ENCODE assay signal across 8 cellular contexts in genomic region chr19:9324584-9324962, GRCh38. TPM values are rescaled to one million over a fixed set of nuclear protein-coding genes. Genes with fewer than 3 reads are reported as not detected.
DNase-seq lines count a peak whose midpoint lies in the region; ATAC-seq and TF ChIP-seq lines count a peak whose summit lies in the region.

No MANE protein-coding gene starts in this region.

- H3K36me3 Mint-ChIP-seq in natural killer cell: peaks cover 6% of the 10 kb centered on the region

- peaks cover 6% of the 10 kb centered on the region for H3K9me3 ChIP-seq in BE2C
- no peaks in the 10 kb centered on the region for H3K9me3 ChIP-seq in Loucy (ENCODE audit: insufficient read depth, low read depth, low read length)

- no peaks in the 10 kb centered on the region for H3K27me3 Mint-ChIP-seq in natural killer cell (ENCODE audit: low read depth in 2 of 2)

- TF ChIP-seq CTCF in BE2C (IDR thresholded peaks at IDR 0.05; ENCODE audit: low read depth, low read length): no peak
- no peak for TF ChIP-seq CTCF in Loucy (conservative IDR thresholded peaks at IDR 0.05; ENCODE audit: low read length)
- TF ChIP-seq CTCF in natural killer cell (IDR thresholded peaks at IDR 0.05): no peak

- peak overlapping the region; percentile 98 for H3K4me3 Mint-ChIP-seq in natural killer cell

- intact Hi-C loops in natural killer cell (cut with micrococcal nuclease): loop anchor here (1.0 to 5.0 kb wide), 3 partner anchors 15 to 258 kb away; partner anchors contain the start of genes ZNF121, ZNF266 and ZNF699

- H3K4me1 Mint-ChIP-seq in natural killer cell: peaks cover 20 to 31% of the 10 kb centered on the region in 2 donors

- no peaks in the 10 kb centered on the region for H4K20me1 ChIP-seq in Loucy (ENCODE audit: insufficient read depth, low read length, poor library complexity, severe bottlenecking)

- no peaks in the 10 kb centered on the region for H3K9me3 Mint-ChIP-seq in natural killer cell

- H3K27me3 ChIP-seq in BE2C (no peaks in the 10 kb centered on the region), Loucy (ENCODE audit: insufficient read depth, low read length, poor library complexity, severe bottlenecking) (no peaks in the 10 kb centered on the region)

- H3K9ac ChIP-seq in Loucy (ENCODE audit: low read depth, low read length, poor library complexity, severe bottlenecking): peak overlapping the region; percentile 90

- peaks cover 38% of the 10 kb centered on the region for H3K79me2 ChIP-seq in Loucy (ENCODE audit: insufficient read depth, low read length)

- H3K4me3 ChIP-seq in BE2C (ENCODE audit: low read depth, low read length) (peak overlapping the region; percentile 82), Loucy (ENCODE audit: low read length, poor library complexity, severe bottlenecking) (peak overlapping the region; percentile 87)

- H3K36me3 ChIP-seq in BE2C (peaks cover 8% of the 10 kb centered on the region; the same call in 1 of the 2 replicates), Loucy (ENCODE audit: insufficient read depth, low read length) (no peaks in the 10 kb centered on the region)

- peak overlapping the region; percentile 84 for H2AFZ ChIP-seq in Loucy (ENCODE audit: low read length)

- peaks cover 3% of the 10 kb centered on the region; the same call in 1 of the 2 replicates for H3F3A ChIP-seq in Loucy (ENCODE audit: low read depth)

- DNase-seq in BE2C (no peak), natural killer cell (no peak), NCI-H146 (lab: John Stamatoyannopoulos, UW) (no peak), GOT3 (lab: John Stamatoyannopoulos, UW) (no peak)

- H3K27ac ChIP-seq in cingulate gyrus (ENCODE audit: low read depth, low read length): peak overlapping the region; percentile 95

- H3K9me2 ChIP-seq in Loucy (replicated peaks; ENCODE audit: low read depth, low read length): no peaks in the 10 kb centered on the region

- H3K27ac Mint-ChIP-seq in natural killer cell: peak overlapping the region; percentile 97 to 98

- H3K4me1 ChIP-seq in BE2C: no peaks in the 10 kb centered on the region; the same call in 1 of the 2 replicates
- peaks cover 30% of the 10 kb centered on the region for H3K4me1 ChIP-seq in Loucy (ENCODE audit: insufficient read depth, low read length, poor library complexity, severe bottlenecking)

- ATAC-seq in natural killer cell (no peak), HG02623 (IDR thresholded peaks at IDR 0.05; ENCODE audit: unreplicated experiment) (no peak), HG03520 (IDR thresholded peaks at IDR 0.05; ENCODE audit: unreplicated experiment) (no peak)

- peak overlapping the region; percentile 77 for H3K4me2 ChIP-seq in Loucy (ENCODE audit: low read depth, low read length, poor library complexity, severe bottlenecking)

RNA-seq across cellular contexts. Expression of gene ZNF559, which starts 0.6 kb away (rescaled TPM):
- polyA plus RNA-seq in BE2C (2012; ENCODE audit: insufficient read depth, insufficient read length, low read depth): 16.7 TPM
- total RNA-seq in natural killer cell: 10 to 100 TPM; 10.0 to 20.5 (median 11.4) TPM

RNA-seq across cellular contexts. Expression of gene ZNF699, which starts 14.9 kb away (rescaled TPM):
- 1.3 TPM for polyA plus RNA-seq in BE2C (2012; ENCODE audit: insufficient read depth, insufficient read length, low read depth)
- total RNA-seq in natural killer cell: 10 to 100 TPM; 13.4 to 15.3 (median 15.2) TPM

RNA-seq across cellular contexts. Expression of gene ZNF177, which starts 38.2 kb away (rescaled TPM):
- polyA plus RNA-seq in BE2C (2012; ENCODE audit: insufficient read depth, insufficient read length, low read depth): 8.5 TPM
- total RNA-seq in natural killer cell: 1 to 10 TPM in 2 of 3 donors, under 1 TPM in 1; 0.31 to 1.5 (median 1.2) TPM
